Comparison of ENCODE assay signal across 15 cellular contexts in genomic region chr5:143714629-143715028, GRCh38.
DNase-seq lines count a peak whose midpoint lies in the region; ATAC-seq and TF ChIP-seq lines count a peak whose summit lies in the region.
"Had no signal": no experiment of that assay in that cellular context is flagged by ENCODE, and none has a peak within 500 bp of the region (broad histone marks: within the 10 kb centered on the region; RNA-seq: fewer than 3 reads in every experiment).

No MANE protein-coding gene starts in this region.

- no peaks in the 10 kb centered on the region for H3K36me3 Mint-ChIP-seq in memory B cell
- H3K36me3 Mint-ChIP-seq in WTC11 = no peaks in the 10 kb centered on the region

- DNase-seq in HCEC 1CT = peak; percentile 18
- peak; percentile 21 for DNase-seq in NAMALWA (ENCODE audit: low spot score)
- no peak for DNase-seq in memory B cell (ENCODE audit: low spot score in 2 of 2)
- DNase-seq in WTC11 (ENCODE audit: low spot score) = no peak
- DNase-seq in NCI-H1048 (lab: John Stamatoyannopoulos, UW) = no peak
- no peak for DNase-seq in UCSD-AML1 (lab: John Stamatoyannopoulos, UW; ENCODE audit: unreplicated experiment)
- no peak for DNase-seq in NCI-H1436 (lab: John Stamatoyannopoulos, UW)
- DNase-seq: activated T-cell treated with anti-CD3 and anti-CD28 coated beads, Interleukin-2, amount 50 U/mL, for 1 hour; head of caudate nucleus; NCI-H2171 treated with DMSO at 0.1 percent for 48 hours; stimulated activated CD4-positive, alpha-beta T cell treated with anti-CD3 and anti-CD28 coated beads, Interleukin-12 subunit alpha, Interleukin-12 subunit beta, amount 100 ng/mL, for 4 hours; stimulated activated naive CD8-positive, alpha-beta T cell treated with anti-CD3 and anti-CD28 coated beads, Interleukin-15, Interleukin-2, amounts not matched to agents 100 U/mL and 50 U/mL, for 24 hours had no signal

- H3K27ac Mint-ChIP-seq in memory B cell (no peak overlapping the region), WTC11 (no peak overlapping the region)
- H3K27ac Mint-ChIP-seq: T-helper 1 cell treated with Interleukin-12 subunit alpha and Interleukin-12 subunit beta and Interleukin-4 antibody, amounts not matched to agents 30 μg/mL and 1 μg/mL, for 36 hours had no signal

- ATAC-seq in GM18858 (IDR thresholded peaks at IDR 0.05; ENCODE audit: unreplicated experiment) = peak; percentile 78
- ATAC-seq in memory B cell (ENCODE audit: low read depth) = peak; percentile 63
- ATAC-seq in WTC11 = no peak
- ATAC-seq: stimulated activated naive CD8-positive, alpha-beta T cell treated with anti-CD3 and anti-CD28 coated beads, Interleukin-15, Interleukin-2, amounts not matched to agents 100 U/mL and 50 U/mL, for 24 hours had no signal

- no peaks in the 10 kb centered on the region for H3K27me3 Mint-ChIP-seq in memory B cell
- H3K27me3 Mint-ChIP-seq in WTC11 (ENCODE audit: low read depth) = no peaks in the 10 kb centered on the region
- H3K27me3 Mint-ChIP-seq: central memory CD8-positive, alpha-beta T cell had no signal

- H3K4me1 Mint-ChIP-seq in memory B cell (peaks cover 7% of the 10 kb centered on the region), WTC11 (no peaks in the 10 kb centered on the region)

- H3K9me3 Mint-ChIP-seq in memory B cell = no peaks in the 10 kb centered on the region
- H3K9me3 Mint-ChIP-seq in WTC11 = peaks cover 4% of the 10 kb centered on the region; the same call in 1 of the 2 replicates
- H3K9me3 Mint-ChIP-seq: central memory CD8-positive, alpha-beta T cell; T-helper 1 cell treated with Interleukin-12 subunit alpha and Interleukin-12 subunit beta and Interleukin-4 antibody, amounts not matched to agents 30 μg/mL and 1 μg/mL, for 36 hours had no signal

- no peak for TF ChIP-seq CTCF in WTC11 (IDR thresholded peaks at IDR 0.05)

- H3K4me3 Mint-ChIP-seq in memory B cell (no peak overlapping the region), WTC11 (no peak overlapping the region)
- H3K4me3 Mint-ChIP-seq: central memory CD8-positive, alpha-beta T cell; T-helper 1 cell treated with Interleukin-12 subunit alpha and Interleukin-12 subunit beta and Interleukin-4 antibody, amounts not matched to agents 30 μg/mL and 1 μg/mL, for 36 hours had no signal

- CTCF ChIA-PET in WTC11 (lab: Charles Lee) = no interaction called here

- POLR2A ChIA-PET in WTC11 (lab: Charles Lee) = no interaction called here

TF ChIP-seq in WTC11, 78 proteins besides CTCF, POLR2A, EP300 and RAD21:
- TF ChIP-seq GTF2I (CRISPR knock-in tag; conservative IDR thresholded peaks at IDR 0.05) (no peak), TEAD4 (CRISPR knock-in tag; IDR thresholded peaks at IDR 0.05) (no peak), ZNF219 (CRISPR knock-in tag; IDR thresholded peaks at IDR 0.05; ENCODE audit: borderline replicate concordance) (no peak), TP53 (CRISPR knock-in tag; IDR thresholded peaks at IDR 0.05) (no peak), MYBL2 (CRISPR knock-in tag; IDR thresholded peaks at IDR 0.05) (no peak), SOX15 (CRISPR knock-in tag; IDR thresholded peaks at IDR 0.05) (no peak)

Comparison
In these comparisons a context has a peak if more than half of its experiments do, and no peak if none do; other contexts are left out.
1. DNase-seq: peak in HCEC 1CT (single experiment) and NAMALWA (single experiment); none in memory B cell (0 of 2), WTC11 (single experiment), NCI-H1048 (single experiment), UCSD-AML1 (single experiment) and NCI-H1436 (single experiment).